ENCODE assay signal across 1 cellular context in genomic region chr14:104464907-104465306, GRCh38.
TF ChIP-seq lines count a peak whose summit lies in the region.

No MANE protein-coding gene starts in this region.

TF ChIP-seq in WTC11, 78 proteins besides CTCF, POLR2A, EP300 and RAD21 (continued from another document):
- TF ChIP-seq PRDM15 (CRISPR knock-in tag; IDR thresholded peaks at IDR 0.05) (no peak), TEAD1 (CRISPR knock-in tag; IDR thresholded peaks at IDR 0.05) (no peak)
